Comparison of ENCODE assay signal across 9 cellular contexts in genomic region chr5:157056848-157057247, GRCh38. TPM values are rescaled to one million over a fixed set of nuclear protein-coding genes. Genes with fewer than 3 reads are reported as not detected.
"Had no signal": no experiment of that assay in that cellular context is flagged by ENCODE, and none has a peak within 500 bp of the region (broad histone marks: within the 10 kb centered on the region; RNA-seq: fewer than 3 reads in every experiment).

No MANE protein-coding gene starts in this region.

RNA-seq across cellular contexts. Expression of gene HAVCR1, which starts 2.1 kb away (rescaled TPM):
- total RNA-seq: neural crest cell, osteocyte, pulmonary artery endothelial cell, right atrium auricular region, smooth muscle cell, suprapubic skin, upper lobe of right lung had no signal
- polyA plus RNA-seq: pancreas, smooth muscle cell, spleen had no signal
